ENCODE assay signal across 1 cellular context in genomic region chr6:167291623-167292300, GRCh38.
TF ChIP-seq lines count a peak whose summit lies in the region.

No MANE protein-coding gene starts in this region.

TF ChIP-seq in HepG2, 621 proteins besides CTCF, POLR2A, EP300 and RAD21 (continued from another document and continues in another):
- TF ChIP-seq ZBTB39 (CRISPR knock-in tag; IDR thresholded peaks at IDR 0.05) (no peak), ZNF350 (CRISPR knock-in tag; IDR thresholded peaks at IDR 0.05; ENCODE audit: borderline replicate concordance, low read depth) (0 out of 2 replicates have a peak, but pooled peaks have one; percentile 54), ZNF660 (CRISPR knock-in tag; IDR thresholded peaks at IDR 0.05; ENCODE audit: borderline replicate concordance, low read depth) (no peak), ZSCAN5A (CRISPR knock-in tag; IDR thresholded peaks at IDR 0.05; ENCODE audit: borderline replicate concordance) (peak; percentile 81; the same call in 1 of the 2 replicates), PCBP1 (IDR thresholded peaks at IDR 0.05; ENCODE audit: borderline replicate concordance, low read depth, low read length) (no peak), SMAD3 (CRISPR knock-in tag; IDR thresholded peaks at IDR 0.05) (0 out of 2 replicates have a peak, but pooled peaks have one; percentile 37), TEAD2 (CRISPR knock-in tag; IDR thresholded peaks at IDR 0.05) (no peak), SOX5 (CRISPR knock-in tag; IDR thresholded peaks at IDR 0.05; ENCODE audit: borderline replicate concordance) (peak; percentile 77; the same call in 1 of the 2 replicates), ZNF253 (CRISPR knock-in tag; IDR thresholded peaks at IDR 0.05; ENCODE audit: borderline replicate concordance) (no peak), CENPX (CRISPR knock-in tag; IDR thresholded peaks at IDR 0.05) (no peak), MTF2 (CRISPR knock-in tag; IDR thresholded peaks at IDR 0.05; ENCODE audit: borderline replicate concordance) (no peak), ZFP91 (CRISPR knock-in tag; IDR thresholded peaks at IDR 0.05; ENCODE audit: borderline replicate concordance) (peak; percentile 47; the same call in 1 of the 2 replicates), TFDP1 (CRISPR knock-in tag; IDR thresholded peaks at IDR 0.05; ENCODE audit: borderline replicate concordance) (peak; percentile 55; the same call in 1 of the 2 replicates), TFE3 (CRISPR knock-in tag; IDR thresholded peaks at IDR 0.05) (no peak; the same call in 1 of the 2 replicates), ZNF30 (CRISPR knock-in tag; IDR thresholded peaks at IDR 0.05) (no peak), SIN3A (IDR thresholded peaks at IDR 0.05; ENCODE audit: borderline replicate concordance, low read depth, low read length) (peak; percentile 73; the same call in 1 of the 2 replicates), RFX3 (CRISPR knock-in tag; IDR thresholded peaks at IDR 0.05) (no peak), AGO1 (IDR thresholded peaks at IDR 0.05; ENCODE audit: low read depth, low read length, poor library complexity, severe bottlenecking) (no peak), ZBTB7A (CRISPR knock-in tag; IDR thresholded peaks at IDR 0.05) (peak; percentile 31; the same call in 1 of the 2 replicates), ZNF7 (CRISPR knock-in tag; IDR thresholded peaks at IDR 0.05) (no peak), ZNF589 (CRISPR knock-in tag; conservative IDR thresholded peaks at IDR 0.05) (0 out of 2 replicates have a peak, but pooled peaks have one; percentile 65), ATAD3A (CRISPR knock-in tag; IDR thresholded peaks at IDR 0.05) (no peak), ZFYVE20 (CRISPR knock-in tag; IDR thresholded peaks at IDR 0.05; ENCODE audit: borderline replicate concordance, low read depth) (no peak), ZNF691 (CRISPR knock-in tag; IDR thresholded peaks at IDR 0.05; ENCODE audit: borderline replicate concordance, low read depth) (no peak), ELF4 (CRISPR knock-in tag; IDR thresholded peaks at IDR 0.05; ENCODE audit: borderline replicate concordance) (no peak), CCAR2 (optimal IDR thresholded peaks at IDR 0.05; ENCODE audit: low read depth, low read length) (no peak), CC2D1A (CRISPR knock-in tag; IDR thresholded peaks at IDR 0.05) (no peak), ZNF562 (CRISPR knock-in tag; IDR thresholded peaks at IDR 0.05; ENCODE audit: borderline replicate concordance) (no peak), RXRB (CRISPR knock-in tag; IDR thresholded peaks at IDR 0.05; ENCODE audit: borderline replicate concordance) (peak; percentile 63), ZBTB43 (CRISPR knock-in tag; conservative IDR thresholded peaks at IDR 0.05) (no peak), ZNF784 (CRISPR knock-in tag; IDR thresholded peaks at IDR 0.05; ENCODE audit: borderline replicate concordance) (0 out of 2 replicates have a peak, but pooled peaks have one; percentile 2), ZNF746 (CRISPR knock-in tag; IDR thresholded peaks at IDR 0.05) (no peak), CENPT (CRISPR knock-in tag; IDR thresholded peaks at IDR 0.05; ENCODE audit: low read depth) (no peak), SIX1 (CRISPR knock-in tag; IDR thresholded peaks at IDR 0.05; ENCODE audit: borderline replicate concordance) (no peak), ZNF607 (CRISPR knock-in tag; IDR thresholded peaks at IDR 0.05; ENCODE audit: borderline replicate concordance) (no peak), TEAD3 (CRISPR knock-in tag; optimal IDR thresholded peaks at IDR 0.05; ENCODE audit: borderline replicate concordance) (peak; percentile 80), ZNF83 (CRISPR knock-in tag; IDR thresholded peaks at IDR 0.05; ENCODE audit: borderline replicate concordance) (no peak), TBX3 (IDR thresholded peaks at IDR 0.05; ENCODE audit: borderline replicate concordance) (no peak), AKAP8 (CRISPR knock-in tag; IDR thresholded peaks at IDR 0.05) (no peak), SATB2 (CRISPR knock-in tag; IDR thresholded peaks at IDR 0.05) (no peak), ZNF768 (CRISPR knock-in tag; IDR thresholded peaks at IDR 0.05) (no peak), DMTF1 (CRISPR knock-in tag; IDR thresholded peaks at IDR 0.05) (no peak), HCFC1 (IDR thresholded peaks at IDR 0.05; ENCODE audit: low read depth, low read length) (no peak), NR2C2 (CRISPR knock-in tag; IDR thresholded peaks at IDR 0.05; ENCODE audit: borderline replicate concordance) (peak; percentile 69; the same call in 1 of the 2 replicates), THAP8 (CRISPR knock-in tag; IDR thresholded peaks at IDR 0.05; ENCODE audit: borderline replicate concordance) (no peak), HBP1 (CRISPR knock-in tag; IDR thresholded peaks at IDR 0.05; ENCODE audit: low read depth) (peak; percentile 44; the same call in 1 of the 2 replicates), GRHL1 (CRISPR knock-in tag; conservative IDR thresholded peaks at IDR 0.05) (no peak)
